Comparison of ENCODE assay signal across 1 cellular context in the genomic region with DNA sequence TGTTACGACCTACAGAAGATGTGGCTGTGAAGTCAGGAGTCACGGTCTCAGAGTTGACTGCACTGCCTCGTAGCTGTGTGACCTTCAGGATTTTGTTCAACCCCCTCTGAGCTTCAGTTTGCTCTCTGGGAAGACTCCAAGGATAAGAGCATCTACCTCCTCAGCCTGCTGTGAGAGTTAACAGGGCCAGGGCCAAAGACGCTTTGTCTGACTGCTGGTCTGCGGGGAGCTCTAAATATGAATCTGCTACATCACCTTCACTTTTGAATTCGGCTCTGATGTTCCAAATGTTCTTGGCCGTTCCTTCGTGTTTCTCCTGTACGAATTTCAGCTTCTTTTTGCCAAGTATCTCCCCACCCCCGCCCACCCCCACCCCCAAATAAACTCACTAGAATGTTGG.
TF ChIP-seq lines count a peak whose summit lies in the region.

No MANE protein-coding gene starts in this region.

TF ChIP-seq in IMR-90, 13 proteins besides CTCF, POLR2A, EP300 and RAD21 (continued from another document):
- TF ChIP-seq, protein P1, sequence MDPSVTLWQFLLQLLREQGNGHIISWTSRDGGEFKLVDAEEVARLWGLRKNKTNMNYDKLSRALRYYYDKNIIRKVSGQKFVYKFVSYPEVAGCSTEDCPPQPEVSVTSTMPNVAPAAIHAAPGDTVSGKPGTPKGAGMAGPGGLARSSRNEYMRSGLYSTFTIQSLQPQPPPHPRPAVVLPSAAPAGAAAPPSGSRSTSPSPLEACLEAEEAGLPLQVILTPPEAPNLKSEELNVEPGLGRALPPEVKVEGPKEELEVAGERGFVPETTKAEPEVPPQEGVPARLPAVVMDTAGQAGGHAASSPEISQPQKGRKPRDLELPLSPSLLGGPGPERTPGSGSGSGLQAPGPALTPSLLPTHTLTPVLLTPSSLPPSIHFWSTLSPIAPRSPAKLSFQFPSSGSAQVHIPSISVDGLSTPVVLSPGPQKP (IDR thresholded peaks at IDR 0.05; ENCODE audit: borderline replicate concordance, low read depth, low read length) = no peak
- TF ChIP-seq NFE2L2 (IDR thresholded peaks at IDR 0.05; ENCODE audit: low read depth, low read length) (no peak), MAFK (IDR thresholded peaks at IDR 0.05; ENCODE audit: low read depth, low read length) (no peak), CEBPB (IDR thresholded peaks at IDR 0.05; ENCODE audit: low read depth, low read length) (no peak), BHLHE40 (IDR thresholded peaks at IDR 0.05; ENCODE audit: low read depth, low read length) (no peak), RFX5 (IDR thresholded peaks at IDR 0.05; ENCODE audit: low read depth, low read length) (no peak), SMC3 (IDR thresholded peaks at IDR 0.05; ENCODE audit: low read depth, low read length) (no peak)
- TF ChIP-seq, protein P2, sequence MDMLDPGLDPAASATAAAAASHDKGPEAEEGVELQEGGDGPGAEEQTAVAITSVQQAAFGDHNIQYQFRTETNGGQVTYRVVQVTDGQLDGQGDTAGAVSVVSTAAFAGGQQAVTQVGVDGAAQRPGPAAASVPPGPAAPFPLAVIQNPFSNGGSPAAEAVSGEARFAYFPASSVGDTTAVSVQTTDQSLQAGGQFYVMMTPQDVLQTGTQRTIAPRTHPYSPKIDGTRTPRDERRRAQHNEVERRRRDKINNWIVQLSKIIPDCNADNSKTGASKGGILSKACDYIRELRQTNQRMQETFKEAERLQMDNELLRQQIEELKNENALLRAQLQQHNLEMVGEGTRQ (IDR thresholded peaks at IDR 0.05; ENCODE audit: low read depth, low read length) = no peak
